Comparison of ENCODE assay signal across 14 cellular contexts in genomic region chr7:143519411-143520131, GRCh38. TPM values are rescaled to one million over a fixed set of nuclear protein-coding genes. Genes with fewer than 3 reads are reported as not detected.
DNase-seq lines count a peak whose midpoint lies in the region; FAIRE-seq lines count a peak whose summit lies in the region.
"Had no signal": no experiment of that assay in that cellular context is flagged by ENCODE, and none has a peak within 500 bp of the region (broad histone marks: within the 10 kb centered on the region; RNA-seq: fewer than 3 reads in every experiment).

No MANE protein-coding gene starts in this region.

- DNase-seq in NCI-H82 (lab: John Stamatoyannopoulos, UW) (peak; percentile 58), NCI-H82 treated with DMSO at 0.1 percent for 48 hours (lab: John Stamatoyannopoulos, UW; ENCODE audit: unreplicated experiment) (no peak), T1000 (lab: John Stamatoyannopoulos, UW) (peak; percentile 18), fibroblast of the conjunctiva (ENCODE audit: low read depth) (peak; percentile 29), stromal cell of bone marrow (ENCODE audit: low read depth) (peak; percentile 35), RCC 7860 (ENCODE audit: low spot score) (no peak), hepatic stellate cell (ENCODE audit: low spot score) (no peak), mesenteric fat pad (ENCODE audit: low spot score) (no peak)
- DNase-seq: 8988T; activated CD8-positive, alpha-beta memory T cell treated with anti-CD3 and anti-CD28 coated beads, Interleukin-2, amount 10 ng/mL, durations not matched to agents 7 days and 5 days; DMS153; naive thymus-derived CD4-positive, alpha-beta T cell; NCI-H1417; T-helper 2 cell had no signal

- FAIRE-seq in RCC 7860 (lab: Jason Lieb, UNC) = no peak

RNA-seq across cellular contexts. Expression of gene TAS2R41, which starts 41.9 kb away (rescaled TPM):
- not detected for total RNA-seq in mesenteric fat pad
- total RNA-seq: activated CD8-positive, alpha-beta memory T cell treated with anti-CD3 and anti-CD28 coated beads, Interleukin-2, amount 10 ng/mL, durations not matched to agents 7 days and 5 days had no signal

RNA-seq across cellular contexts. Expression of gene CTAGE15, which starts 52.0 kb away (rescaled TPM):
- not detected for total RNA-seq in mesenteric fat pad
- total RNA-seq: activated CD8-positive, alpha-beta memory T cell treated with anti-CD3 and anti-CD28 coated beads, Interleukin-2, amount 10 ng/mL, durations not matched to agents 7 days and 5 days had no signal

Comparison
In these comparisons a context has a peak if more than half of its experiments do, and no peak if none do; other contexts are left out.
1. DNase-seq: peak in NCI-H82 (single experiment), T1000 (single experiment), fibroblast of the conjunctiva (single experiment) and stromal cell of bone marrow (single experiment); none in NCI-H82 treated with DMSO at 0.1 percent for 48 hours (single experiment), RCC 7860 (single experiment), hepatic stellate cell (single experiment) and mesenteric fat pad (single experiment).